ENCODE assay signal across 9 cellular contexts in the genomic region with DNA sequence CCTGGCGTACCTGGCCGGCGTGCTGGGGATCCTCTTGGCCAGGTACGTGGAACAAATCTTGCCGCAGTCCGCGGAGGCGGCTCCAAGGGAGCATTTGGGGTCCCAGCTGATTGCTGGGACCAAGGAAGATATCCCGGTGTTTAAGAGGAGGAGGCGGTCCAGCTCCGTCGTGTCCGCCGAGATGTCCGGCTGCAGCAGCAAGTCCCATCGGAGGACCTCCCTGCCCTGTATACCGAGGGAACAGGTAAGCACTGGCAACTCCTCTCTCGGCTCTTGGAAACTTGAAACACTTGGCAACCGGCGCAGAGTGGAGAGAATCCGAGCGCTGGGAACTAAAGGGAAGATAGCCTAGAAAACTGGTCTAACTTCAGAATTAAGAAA. TPM values are rescaled to one million over a fixed set of nuclear protein-coding genes. Genes with fewer than 3 reads are reported as not detected.
DNase-seq lines count a peak whose midpoint lies in the region; ATAC-seq and TF ChIP-seq lines count a peak whose summit lies in the region.
"Had no signal": no experiment of that assay in that cellular context is flagged by ENCODE, and none has a peak within 500 bp of the region (broad histone marks: within the 10 kb centered on the region; RNA-seq: fewer than 3 reads in every experiment).

No MANE protein-coding gene starts in this region.

- intact Hi-C loops in heart left ventricle (cut with DNase I): loop anchor here in 6 of 10 donors (5.0 to 10.0 kb wide), 9 partner anchors 52 to 628 kb away; no protein-coding TSS in a partner anchor

- ATAC-seq in heart left ventricle (peak; percentile 18 to 48 (median 23)), GM21737 (IDR thresholded peaks at IDR 0.05; ENCODE audit: unreplicated experiment) (no peak), GM21576 (IDR thresholded peaks at IDR 0.05; ENCODE audit: unreplicated experiment) (no peak)

- no peak for TF ChIP-seq POLR2A in heart left ventricle (IDR thresholded peaks at IDR 0.05)

- H2AK5ac ChIP-seq in trophoblast cell (ENCODE audit: low read length): no peak overlapping the region

- no peak overlapping the region for H4K91ac ChIP-seq in trophoblast cell (ENCODE audit: low read depth, low read length)

- no peak for TF ChIP-seq CTCF in heart left ventricle (IDR thresholded peaks at IDR 0.05)

- peaks cover 4% of the 10 kb centered on the region for H3K79me2 ChIP-seq in trophoblast cell (ENCODE audit: control insufficient read depth, insufficient read depth, low read length, poor library complexity)

- 0 to 1% (median 1%) methylated on average over 19 to 22 of the region's 22 CpGs for WGBS in heart left ventricle, 4 donors
- no CpG with 5 or more reads among the region's 22 CpGs for WGBS in trophoblast cell (ENCODE audit: extremely low coverage, insufficient coverage, insufficient read length)

- H3K27ac Mint-ChIP-seq in T-helper 2 cell treated with Interferon-gamma antibody and Interleukin-4, amounts not matched to agents 5 μg/mL and 100 μg/mL, for 36 hours: no peak overlapping the region

- H3K9ac ChIP-seq in SK-N-MC (ENCODE audit: insufficient read length): no peak overlapping the region
- peak overlapping the region; percentile 84 for H3K9ac ChIP-seq in trophoblast cell (ENCODE audit: low read length)

- H3K23ac ChIP-seq in trophoblast cell (ENCODE audit: low read length): no peak overlapping the region

- peaks cover 12% of the 10 kb centered on the region for H3K79me1 ChIP-seq in trophoblast cell (ENCODE audit: low read length)

- no peak overlapping the region for H2BK12ac ChIP-seq in trophoblast cell (ENCODE audit: low read length)

- H3K36me3 ChIP-seq in SK-N-MC (ENCODE audit: insufficient read depth, low read length) (no peaks in the 10 kb centered on the region), heart left ventricle (no peaks in the 10 kb centered on the region), trophoblast cell (ENCODE audit: control insufficient read depth in 1 of 2, insufficient read depth in 2 of 2, low read length in 2 of 2) (no peaks in the 10 kb centered on the region)

- peaks cover 49% of the 10 kb centered on the region for H3K27me3 Mint-ChIP-seq in T-helper 2 cell treated with Interferon-gamma antibody and Interleukin-4, amounts not matched to agents 5 μg/mL and 100 μg/mL, for 36 hours (ENCODE audit: low read depth)

- no peak overlapping the region for H2BK120ac ChIP-seq in trophoblast cell (ENCODE audit: insufficient read depth, low read length, poor library complexity)

- H4K12ac ChIP-seq in trophoblast cell (ENCODE audit: low read depth, low read length): no peak overlapping the region

- peak overlapping the region; percentile 11 for H3K14ac ChIP-seq in trophoblast cell (ENCODE audit: low read length)

- peak overlapping the region; percentile 89 for H3K4me3 ChIP-seq in SK-N-MC
- peak overlapping the region; percentile 62 to 88 (median 76) for H3K4me3 ChIP-seq in heart left ventricle
- H3K4me3 ChIP-seq in trophoblast cell (ENCODE audit: low read depth, low read length): peak overlapping the region; percentile 88

- no peak overlapping the region for H2BK5ac ChIP-seq in trophoblast cell (ENCODE audit: low read depth, low read length, poor library complexity)

- H3K27ac ChIP-seq in SK-N-MC (no peak overlapping the region), heart left ventricle (peak overlapping the region; percentile 88 to 98 (median 96)), trophoblast cell (ENCODE audit: low read depth, low read length) (no peak overlapping the region)

- DNase-seq in DMS114 treated with DMSO at 0.1 percent for 48 hours (lab: John Stamatoyannopoulos, UW; ENCODE audit: unreplicated experiment): peak; percentile 27
- DNase-seq in SK-N-MC (ENCODE audit: low read depth, low spot score): no peak
- DNase-seq in heart left ventricle: peak in 4 of 5 donors; percentile 41 to 60 (median 52)
- DNase-seq in trophoblast cell: no peak
- DNase-seq in T-helper 2 cell treated with Interferon-gamma antibody and Interleukin-4, amounts not matched to agents 5 μg/mL and 100 μg/mL, for 36 hours (ENCODE audit: low spot score): no peak
- DNase-seq in AML-193 (lab: John Stamatoyannopoulos, UW): no peak
- DNase-seq: NCI-H1436 had no signal

- H3K4me1 ChIP-seq in heart left ventricle: peaks cover 0 to 16% (median 5%) of the 10 kb centered on the region in 12 donors
- H3K4me1 ChIP-seq in trophoblast cell (ENCODE audit: control insufficient read depth in 1 of 2, insufficient read depth in 2 of 2, low read length in 2 of 2): no peaks in the 10 kb centered on the region

- H3K18ac ChIP-seq in trophoblast cell (ENCODE audit: low read length): peak overlapping the region; percentile 79

- H3K27me3 ChIP-seq in heart left ventricle (peaks cover 0 to 16% (median 0%) of the 10 kb centered on the region in 9 donors), trophoblast cell (ENCODE audit: insufficient read depth, low read length) (no peaks in the 10 kb centered on the region)

- H3K4me2 ChIP-seq in trophoblast cell (ENCODE audit: low read length): peak overlapping the region; percentile 95

- H4K8ac ChIP-seq in trophoblast cell (ENCODE audit: low read depth, low read length): peak overlapping the region; percentile 33

- H3K9me3 ChIP-seq in SK-N-MC (ENCODE audit: low read depth, low read length) (no peaks in the 10 kb centered on the region), heart left ventricle (no peaks in the 10 kb centered on the region), trophoblast cell (ENCODE audit: insufficient read depth, low read depth, low read length) (no peaks in the 10 kb centered on the region)

- H3K4me1 Mint-ChIP-seq in T-helper 2 cell treated with Interferon-gamma antibody and Interleukin-4, amounts not matched to agents 5 μg/mL and 100 μg/mL, for 36 hours (ENCODE audit: low read depth): no peaks in the 10 kb centered on the region

- H3K4ac ChIP-seq in trophoblast cell (ENCODE audit: low read depth, low read length): no peak overlapping the region

- H3K4me3 Mint-ChIP-seq in T-helper 2 cell treated with Interferon-gamma antibody and Interleukin-4, amounts not matched to agents 5 μg/mL and 100 μg/mL, for 36 hours: no peak overlapping the region

- no peaks in the 10 kb centered on the region for H3K9me3 Mint-ChIP-seq in T-helper 2 cell treated with Interferon-gamma antibody and Interleukin-4, amounts not matched to agents 5 μg/mL and 100 μg/mL, for 36 hours

- no peaks in the 10 kb centered on the region for H3K36me3 Mint-ChIP-seq in T-helper 2 cell treated with Interferon-gamma antibody and Interleukin-4, amounts not matched to agents 5 μg/mL and 100 μg/mL, for 36 hours (ENCODE audit: low read depth)

- H2AFZ ChIP-seq in trophoblast cell (ENCODE audit: insufficient read depth, low read length, poor library complexity): no peak overlapping the region

RNA-seq across cellular contexts. Expression of a gene that starts 1.7 kb away (rescaled TPM):
- 100 to 1,000 TPM; 129 to 295 (median 214) TPM for total RNA-seq in heart left ventricle
- polyA plus RNA-seq in heart left ventricle: 10 to 100 TPM; 44.5 to 46.7 TPM
- 9.6 and 11.0 TPM in 2 replicates for polyA plus RNA-seq in trophoblast cell (2013)

Comparison
In these comparisons a context has a peak if more than half of its experiments do, and no peak if none do; other contexts are left out.
1. DNase-seq: peak in DMS114 treated with DMSO at 0.1 percent for 48 hours (single experiment) and heart left ventricle (4 of 5); none in SK-N-MC (single experiment), trophoblast cell (0 of 2), T-helper 2 cell treated with Interferon-gamma antibody and Interleukin-4, amounts not matched to agents 5 μg/mL and 100 μg/mL, for 36 hours (single experiment) and AML-193 (0 of 2).
2. H3K27ac ChIP-seq: peak in heart left ventricle (12 of 12); none in SK-N-MC (single experiment) and trophoblast cell (single experiment).
3. ATAC-seq: peak in heart left ventricle (4 of 4); none in GM21737 (single experiment) and GM21576 (single experiment).
4. Peak in every context shown above with its lines, with median percentiles within 50 percentile points of each other: H3K4me3 ChIP-seq.